Comparison of ENCODE assay signal across 11 cellular contexts in genomic region chrX:153968255-153968654, GRCh38. TPM values are rescaled to one million over a fixed set of nuclear protein-coding genes. Genes with fewer than 3 reads are reported as not detected.
DNase-seq lines count a peak whose midpoint lies in the region; ATAC-seq and TF ChIP-seq lines count a peak whose summit lies in the region.
"Had no signal": no experiment of that assay in that cellular context is flagged by ENCODE, and none has a peak within 500 bp of the region (broad histone marks: within the 10 kb centered on the region; RNA-seq: fewer than 3 reads in every experiment).

No MANE protein-coding gene starts in this region.

- H3K9ac ChIP-seq in iPS-20b (ENCODE audit: low read depth, low read length) = peak overlapping the region; percentile 72; the same call in 1 of the 2 replicates

- H3K27me3 Mint-ChIP-seq in activated T-cell treated with anti-CD3 and anti-CD28 coated beads, Interleukin-2, amount 50 U/mL, for 72 hours (ENCODE audit: low read depth) = no peaks in the 10 kb centered on the region
- H3K27me3 Mint-ChIP-seq in activated T-helper 17 cell treated with anti-CD3 and anti-CD28 coated beads, Interleukin-2, amount 50 U/mL, for 72 hours = no peaks in the 10 kb centered on the region

- no peak overlapping the region for H3K27ac ChIP-seq in iPS-20b (ENCODE audit: low read length)
- no peak overlapping the region for H3K27ac ChIP-seq in suprapubic skin

- peaks cover 37% of the 10 kb centered on the region for H3K4me1 Mint-ChIP-seq in activated T-cell treated with anti-CD3 and anti-CD28 coated beads, Interleukin-2, amount 50 U/mL, for 72 hours (ENCODE audit: low read depth)
- peaks cover 6% of the 10 kb centered on the region for H3K4me1 Mint-ChIP-seq in activated T-helper 17 cell treated with anti-CD3 and anti-CD28 coated beads, Interleukin-2, amount 50 U/mL, for 72 hours

- ATAC-seq in activated T-cell treated with anti-CD3 and anti-CD28 coated beads, Interleukin-2, amount 50 U/mL, for 72 hours (replicated peaks in 1 of 2) = no peak
- ATAC-seq in activated T-helper 17 cell treated with anti-CD3 and anti-CD28 coated beads, Interleukin-2, amount 50 U/mL, for 72 hours (replicated peaks) = no peak

- H3K27ac Mint-ChIP-seq in activated T-cell treated with anti-CD3 and anti-CD28 coated beads, Interleukin-2, amount 50 U/mL, for 72 hours = peak overlapping the region; percentile 86
- peak overlapping the region; percentile 97 for H3K27ac Mint-ChIP-seq in activated T-helper 17 cell treated with anti-CD3 and anti-CD28 coated beads, Interleukin-2, amount 50 U/mL, for 72 hours

- 76% methylated on average over 9 of the region's 9 CpGs for WGBS in suprapubic skin

- H3K27me3 ChIP-seq in iPS-20b (ENCODE audit: insufficient read depth, low read length) (no peaks in the 10 kb centered on the region), suprapubic skin (no peaks in the 10 kb centered on the region)

- no peaks in the 10 kb centered on the region for H3K9me3 ChIP-seq in iPS-20b (ENCODE audit: insufficient read depth, low read depth, low read length)
- no peaks in the 10 kb centered on the region for H3K9me3 ChIP-seq in suprapubic skin
- H3K9me3 ChIP-seq: Caco-2 had no signal

- H3K36me3 Mint-ChIP-seq in activated T-cell treated with anti-CD3 and anti-CD28 coated beads, Interleukin-2, amount 50 U/mL, for 72 hours (ENCODE audit: insufficient read depth in 2 of 2) = peaks cover 8% of the 10 kb centered on the region in 2 donors
- H3K36me3 Mint-ChIP-seq in activated T-helper 17 cell treated with anti-CD3 and anti-CD28 coated beads, Interleukin-2, amount 50 U/mL, for 72 hours (ENCODE audit: low read depth) = peaks cover 64% of the 10 kb centered on the region

- H3K4me1 ChIP-seq in iPS-20b (ENCODE audit: insufficient read depth, low read length) = peaks cover 12% of the 10 kb centered on the region; the same call in 1 of the 2 replicates
- H3K4me1 ChIP-seq in suprapubic skin = peaks cover 42% of the 10 kb centered on the region
- H3K4me1 ChIP-seq: Caco-2 had no signal

- H3K4me3 Mint-ChIP-seq in activated T-cell treated with anti-CD3 and anti-CD28 coated beads, Interleukin-2, amount 50 U/mL, for 72 hours = peak overlapping the region; percentile 100
- H3K4me3 Mint-ChIP-seq in activated T-helper 17 cell treated with anti-CD3 and anti-CD28 coated beads, Interleukin-2, amount 50 U/mL, for 72 hours = peak overlapping the region; percentile 90

- TF ChIP-seq CTCF in suprapubic skin (IDR thresholded peaks at IDR 0.05) = no peak

- peaks cover 16% of the 10 kb centered on the region for H3K36me3 ChIP-seq in iPS-20b (ENCODE audit: insufficient read depth, low read depth, low read length)
- H3K36me3 ChIP-seq in suprapubic skin = peaks cover 5% of the 10 kb centered on the region

- DNase-seq in activated T-cell treated with anti-CD3 and anti-CD28 coated beads, Interleukin-2, amount 50 U/mL, for 72 hours = no peak
- DNase-seq in activated T-cell treated with anti-CD3 and anti-CD28 coated beads, Interleukin-2, amount 50 U/mL, for 48 hours = no peak
- DNase-seq in suprapubic skin (ENCODE audit: low spot score in 2 of 2) (peak in 1 of 2 donors; percentile 59), pons (ENCODE audit: low spot score) (no peak), NOMO-1 treated with DMSO at 0.1 percent for 48 hours (lab: John Stamatoyannopoulos, UW; ENCODE audit: unreplicated experiment) (no peak), COLO829 (ENCODE audit: low spot score) (no peak)
- DNase-seq: activated gamma-delta T cell, Caco-2, NCI-H345 had no signal

- no peak for TF ChIP-seq EP300 in suprapubic skin (IDR thresholded peaks at IDR 0.05)

- no peak for TF ChIP-seq POLR2A in suprapubic skin (IDR thresholded peaks at IDR 0.05)

- H3K4me3 ChIP-seq in iPS-20b (ENCODE audit: low read length) (peak overlapping the region; percentile 94; the same call in 1 of the 2 replicates), suprapubic skin (peak overlapping the region; percentile 60)

- no peaks in the 10 kb centered on the region for H3K9me3 Mint-ChIP-seq in activated T-cell treated with anti-CD3 and anti-CD28 coated beads, Interleukin-2, amount 50 U/mL, for 72 hours
- no peaks in the 10 kb centered on the region for H3K9me3 Mint-ChIP-seq in activated T-helper 17 cell treated with anti-CD3 and anti-CD28 coated beads, Interleukin-2, amount 50 U/mL, for 72 hours

RNA-seq across cellular contexts. Expression of gene HCFC1, which starts 3.4 kb away (rescaled TPM):
- total RNA-seq in activated T-cell treated with anti-CD3 and anti-CD28 coated beads, Interleukin-2, amount 50 U/mL, for 72 hours = 10 to 100 TPM; 59.3 to 65.8 TPM
- total RNA-seq in activated T-helper 17 cell treated with anti-CD3 and anti-CD28 coated beads, Interleukin-2, amount 50 U/mL, for 72 hours = 100 to 1,000 TPM in 1 of 2 donors, 10 to 100 TPM in 1; 85.5 to 134 TPM
- total RNA-seq in suprapubic skin = 10 to 100 TPM; 51.9 to 72.2 (median 55.3) TPM

RNA-seq across cellular contexts. Expression of gene TMEM187, which starts 4.3 kb away (rescaled TPM):
- 1 to 10 TPM; 9.1 to 9.8 TPM for total RNA-seq in activated T-cell treated with anti-CD3 and anti-CD28 coated beads, Interleukin-2, amount 50 U/mL, for 72 hours
- 1 to 10 TPM; 7.1 to 7.8 TPM for total RNA-seq in activated T-helper 17 cell treated with anti-CD3 and anti-CD28 coated beads, Interleukin-2, amount 50 U/mL, for 72 hours
- 10 to 100 TPM in 1 of 4 donors, 1 to 10 TPM in 3; 7.8 to 10.7 (median 8.6) TPM for total RNA-seq in suprapubic skin

RNA-seq across cellular contexts. Expression of gene RENBP, which starts 23.8 kb away (rescaled TPM):
- 10 to 100 TPM; 11.6 to 13.9 TPM for total RNA-seq in activated T-cell treated with anti-CD3 and anti-CD28 coated beads, Interleukin-2, amount 50 U/mL, for 72 hours
- 1 to 10 TPM; 4.7 to 4.9 TPM for total RNA-seq in activated T-helper 17 cell treated with anti-CD3 and anti-CD28 coated beads, Interleukin-2, amount 50 U/mL, for 72 hours
- total RNA-seq in suprapubic skin = 1 to 10 TPM; 1.7 to 9.9 (median 4.6) TPM

RNA-seq across cellular contexts. Expression of gene NAA10, which starts 33.4 kb away (rescaled TPM):
- 10 to 100 TPM; 76.7 to 94.1 TPM for total RNA-seq in activated T-cell treated with anti-CD3 and anti-CD28 coated beads, Interleukin-2, amount 50 U/mL, for 72 hours
- 100 to 1,000 TPM in 1 of 2 donors, 10 to 100 TPM in 1; 74.7 to 146 TPM for total RNA-seq in activated T-helper 17 cell treated with anti-CD3 and anti-CD28 coated beads, Interleukin-2, amount 50 U/mL, for 72 hours
- total RNA-seq in suprapubic skin = 10 to 100 TPM; 58.5 to 97.2 (median 73.0) TPM

RNA-seq across cellular contexts. Expression of gene ARHGAP4, which starts 42.2 kb away (rescaled TPM):
- 100 to 1,000 TPM; 147 to 158 TPM for total RNA-seq in activated T-cell treated with anti-CD3 and anti-CD28 coated beads, Interleukin-2, amount 50 U/mL, for 72 hours
- total RNA-seq in activated T-helper 17 cell treated with anti-CD3 and anti-CD28 coated beads, Interleukin-2, amount 50 U/mL, for 72 hours = 100 to 1,000 TPM; 105 to 147 TPM
- 10 to 100 TPM in 2 of 4 donors, 1 to 10 TPM in 2; 4.8 to 17.6 (median 9.6) TPM for total RNA-seq in suprapubic skin
